8 cellular contexts compared by ENCODE assay signal in genomic region chr16:5239472-5240277, GRCh38.
A peak's percentile ranks its signal among the peaks of the same experiment; 100 is the strongest.
DNase-seq lines count a peak whose midpoint lies in the region; ATAC-seq and TF ChIP-seq lines count a peak whose summit lies in the region.
"Not testable (repeated sequence)": the region's sequence is repeated elsewhere in the genome, so short reads cannot be mapped to it uniquely, and the experiment has no call there.

No MANE protein-coding gene starts in this region.

- H3K4me1 ChIP-seq in CD8-positive, alpha-beta memory T cell (ENCODE audit: insufficient read depth, low read length); iPS DF 6.9 (ENCODE audit: control insufficient read depth, insufficient read depth, low read length): not testable (repeated sequence)

- peak overlapping the region in 6 of 7 donors; percentile 57 to 70 (median 65) for H3K4me3 Mint-ChIP-seq in CD8-positive, alpha-beta memory T cell
- peak overlapping the region; percentile 56 to 57 for H3K4me3 Mint-ChIP-seq in stimulated activated naive B cell treated with anti-CD40 and anti-IgM and Interleukin-4, amounts not matched to agents 10 μg/mL and 1 μg/mL and 100 μg/mL, for 72 hours

- H3K4me3 ChIP-seq in CD8-positive, alpha-beta memory T cell (ENCODE audit: low read length); HL-60 (replicated peaks; ENCODE audit: insufficient read depth, low read length): not testable (repeated sequence)
- H3K4me3 ChIP-seq in iPS DF 6.9 (ENCODE audit: low read length) = peak overlapping the region; percentile 37; the same call in 1 of the 2 replicates

- intact Hi-C loops in posterior cingulate gyrus (cut with DNase I) = not testable (repeated sequence)

- ATAC-seq in stimulated activated naive B cell treated with anti-CD40 and anti-IgM and Interleukin-4, amounts not matched to agents 10 μg/mL and 1 μg/mL and 100 μg/mL, for 72 hours (replicated peaks) = peak in 1 of 2 donors; percentile 60

- not testable (repeated sequence) for H3K27me3 ChIP-seq in CD8-positive, alpha-beta memory T cell (ENCODE audit: insufficient read depth, low read length, poor library complexity, severe bottlenecking); HL-60 (ENCODE audit: insufficient read depth, poor library complexity, severe bottlenecking); iPS DF 6.9 (ENCODE audit: control insufficient read depth, insufficient read depth, low read length)

- H3K9me3 Mint-ChIP-seq in CD8-positive, alpha-beta memory T cell; stimulated activated naive B cell treated with anti-CD40 and anti-IgM and Interleukin-4, amounts not matched to agents 10 μg/mL and 1 μg/mL and 100 μg/mL, for 72 hours: not testable (repeated sequence)

- H3K27ac Mint-ChIP-seq in CD8-positive, alpha-beta memory T cell = peak overlapping the region in 1 of 8 donors; percentile 68
- H3K27ac Mint-ChIP-seq in stimulated activated naive B cell treated with anti-CD40 and anti-IgM and Interleukin-4, amounts not matched to agents 10 μg/mL and 1 μg/mL and 100 μg/mL, for 72 hours = peak overlapping the region; percentile 56

- peaks cover 26 to 41% of the 10 kb centered on the region in 2 donors for H3K27me3 Mint-ChIP-seq in CD8-positive, alpha-beta memory T cell
- H3K27me3 Mint-ChIP-seq in stimulated activated naive B cell treated with anti-CD40 and anti-IgM and Interleukin-4, amounts not matched to agents 10 μg/mL and 1 μg/mL and 100 μg/mL, for 72 hours = peaks cover 37 to 59% of the 10 kb centered on the region in 2 donors

- not testable (repeated sequence) for H3K36me3 ChIP-seq in CD8-positive, alpha-beta memory T cell (ENCODE audit: insufficient read depth, low read length); iPS DF 6.9 (ENCODE audit: control insufficient read depth, insufficient read depth, low read length)

- H3K27ac ChIP-seq in CD8-positive, alpha-beta memory T cell (ENCODE audit: low read depth, low read length); HL-60 (replicated peaks); iPS DF 6.9 (ENCODE audit: low read length): not testable (repeated sequence)

- WGBS in iPS DF 6.9 (ENCODE audit: insufficient coverage, insufficient read length) = no CpG with 5 or more reads among the region's 89 CpGs

- CTCF ChIA-PET in CD8-positive, alpha-beta memory T cell (lab: Charles Lee) = not testable (repeated sequence)

- not testable (repeated sequence) for TF ChIP-seq CTCF in HL-60 (IDR thresholded peaks at IDR 0.05; ENCODE audit: insufficient read depth, low read length)

- not testable (repeated sequence) for H3K36me3 Mint-ChIP-seq in CD8-positive, alpha-beta memory T cell; stimulated activated naive B cell treated with anti-CD40 and anti-IgM and Interleukin-4, amounts not matched to agents 10 μg/mL and 1 μg/mL and 100 μg/mL, for 72 hours

- DNase-seq in CD8-positive, alpha-beta memory T cell = peak in 4 of 5 donors; percentile 28 to 47 (median 38)
- peak; percentile 3 for DNase-seq in HL-60 (ENCODE audit: low read depth in 1 of 2, low spot score in 1 of 2)
- peak; percentile 57 for DNase-seq in RPMI8226
- peak; percentile 42 for DNase-seq in activated T-cell treated with anti-CD3 and anti-CD28 coated beads for 1 hour (ENCODE audit: low read depth)
- peak; percentile 19 for DNase-seq in central memory CD4-positive, alpha-beta T cell
- DNase-seq in iPS DF 6.9 (ENCODE audit: low read depth, low spot score) = not testable (repeated sequence)
- peak in 7 of 10 donors; percentile 41 to 91 (median 62) for DNase-seq in posterior cingulate gyrus
- DNase-seq in stimulated activated naive B cell treated with anti-CD40 and anti-IgM and Interleukin-4, amounts not matched to agents 10 μg/mL and 1 μg/mL and 100 μg/mL, for 72 hours = peak; percentile 30

- not testable (repeated sequence) for H3K9me3 ChIP-seq in CD8-positive, alpha-beta memory T cell (ENCODE audit: low read length); iPS DF 6.9 (ENCODE audit: control insufficient read depth, insufficient read depth, low read length)

- POLR2A ChIA-PET in CD8-positive, alpha-beta memory T cell (lab: Charles Lee) = not testable (repeated sequence)

- H3K4me1 Mint-ChIP-seq in CD8-positive, alpha-beta memory T cell = not testable (repeated sequence)
- peaks cover 2 to 16% of the 10 kb centered on the region in 2 donors for H3K4me1 Mint-ChIP-seq in stimulated activated naive B cell treated with anti-CD40 and anti-IgM and Interleukin-4, amounts not matched to agents 10 μg/mL and 1 μg/mL and 100 μg/mL, for 72 hours
